Comparison of ENCODE assay signal across 18 cellular contexts in genomic region chr9:93963969-93964368, GRCh38. TPM values are rescaled to one million over a fixed set of nuclear protein-coding genes. Genes with fewer than 3 reads are reported as not detected.
A peak's percentile ranks its signal among the peaks of the same experiment; 100 is the strongest.
DNase-seq lines count a peak whose midpoint lies in the region; ATAC-seq and TF ChIP-seq lines count a peak whose summit lies in the region.
"Had no signal": no experiment of that assay in that cellular context is flagged by ENCODE, and none has a peak within 500 bp of the region (broad histone marks: within the 10 kb centered on the region; RNA-seq: fewer than 3 reads in every experiment).

No MANE protein-coding gene starts in this region.

- no peak overlapping the region for H3K27ac Mint-ChIP-seq in type B pancreatic cell
- H3K27ac Mint-ChIP-seq: CD4-positive, alpha-beta memory T cell had no signal

- H3K4me1 ChIP-seq in right atrium auricular region (peaks cover 0 to 27% of the 10 kb centered on the region in 2 donors), uterus (peaks cover 0 to 4% of the 10 kb centered on the region in 2 donors)
- H3K4me1 ChIP-seq: BE2C had no signal

- no peak for ATAC-seq in left cardiac atrium

- no peaks in the 10 kb centered on the region for H3K9me3 Mint-ChIP-seq in type B pancreatic cell
- H3K9me3 Mint-ChIP-seq: CD4-positive, alpha-beta memory T cell had no signal

- H3K27me3 ChIP-seq in right atrium auricular region: peaks cover 20 to 25% of the 10 kb centered on the region in 2 donors
- H3K27me3 ChIP-seq in uterus: peaks cover 21 to 31% of the 10 kb centered on the region in 2 donors

- TF ChIP-seq EP300 in Ishikawa (IDR thresholded peaks at IDR 0.05; ENCODE audit: borderline replicate concordance): no peak

- TF ChIP-seq RAD21 in Ishikawa (IDR thresholded peaks at IDR 0.05; ENCODE audit: low read depth): no peak

- no peaks in the 10 kb centered on the region for H3K36me3 Mint-ChIP-seq in type B pancreatic cell
- H3K36me3 Mint-ChIP-seq: CD4-positive, alpha-beta memory T cell had no signal

- intact Hi-C loops in left cardiac atrium (cut with DNase I): loop anchor here (1.0 to 5.0 kb wide), 3 partner anchors 137 to 282 kb away; no protein-coding TSS in a partner anchor
- intact Hi-C loops in uterus (cut with DNase I; ENCODE audit: low total_unique reads): loop anchor here (10.0 kb wide), 1 partner anchor 279 kb away; no protein-coding TSS in a partner anchor

- no peaks in the 10 kb centered on the region for H3K36me3 ChIP-seq in right atrium auricular region
- H3K36me3 ChIP-seq in uterus: no peaks in the 10 kb centered on the region
- H3K36me3 ChIP-seq: BE2C, Peyer's patch had no signal

- H3K9me3 ChIP-seq in right atrium auricular region (no peaks in the 10 kb centered on the region), uterus (no peaks in the 10 kb centered on the region)
- H3K9me3 ChIP-seq: BE2C, Peyer's patch had no signal

- H3K27me3 Mint-ChIP-seq in type B pancreatic cell: peaks cover 56% of the 10 kb centered on the region

- H3K27ac ChIP-seq in right atrium auricular region: no peak overlapping the region
- no peak overlapping the region for H3K27ac ChIP-seq in uterus
- H3K27ac ChIP-seq: Peyer's patch had no signal

- TF ChIP-seq POLR2A in uterus (IDR thresholded peaks at IDR 0.05): no peak

- H3K4me3 Mint-ChIP-seq in type B pancreatic cell: no peak overlapping the region
- H3K4me3 Mint-ChIP-seq: CD4-positive, alpha-beta memory T cell had no signal

- TF ChIP-seq CTCF in right atrium auricular region (IDR thresholded peaks at IDR 0.05) (no peak), type B pancreatic cell (conservative IDR thresholded peaks at IDR 0.05) (no peak), uterus (IDR thresholded peaks at IDR 0.05) (no peak)

- DNase-seq in right atrium auricular region (ENCODE audit: low spot score) (peak; percentile 44), left cardiac atrium (no peak), germinal center (ENCODE audit: low spot score) (peak; percentile 0), type B pancreatic cell (ENCODE audit: extremely low spot score, unreplicated experiment) (peak; percentile 54), HCEC 1CT (no peak), uterus (no peak)
- no peak for DNase-seq in activated CD4-positive, CD25-positive, alpha-beta regulatory T cell (lab: John Stamatoyannopoulos, UW)
- DNase-seq: BE2C; CD4-positive, alpha-beta memory T cell; DMS79 treated with DMSO at 0.1 percent for 48 hours; GOT3; NCI-H1048; NCI-H2029 treated with DMSO at 0.1 percent for 48 hours; NCI-H510A treated with DMSO at 0.1 percent for 48 hours; Peyer's patch; SHP77 had no signal

- H3K4me3 ChIP-seq in right atrium auricular region: no peak overlapping the region
- no peak overlapping the region for H3K4me3 ChIP-seq in uterus
- H3K4me3 ChIP-seq: Peyer's patch had no signal

- peaks cover 10% of the 10 kb centered on the region for H3K4me1 Mint-ChIP-seq in type B pancreatic cell (ENCODE audit: unreplicated experiment)

TF ChIP-seq in Ishikawa, 13 proteins besides CTCF, POLR2A, EP300 and RAD21:
- TF ChIP-seq TEAD4 (IDR thresholded peaks at IDR 0.05) (peak; percentile 15; the same call in 1 of the 2 replicates), TCF12 (IDR thresholded peaks at IDR 0.05; ENCODE audit: low read depth) (no peak)
TF ChIP-seq in Ishikawa: peak in this region for 1.

RNA-seq across cellular contexts. Expression of gene BARX1, which starts 8.8 kb away (rescaled TPM):
- total RNA-seq in right atrium auricular region (not detected), left cardiac atrium (not detected), type B pancreatic cell (ENCODE audit: low replicate concordance) (0.71 and 11.8 TPM in 2 replicates), uterus (under 1 TPM in 2 of 4 donors, not detected in 2; 0.28 to 0.67 TPM)
- total RNA-seq: CD4-positive, alpha-beta memory T cell; HT-29; Peyer's patch had no signal

Comparison
In these comparisons a context has a peak if more than half of its experiments do, and no peak if none do; other contexts are left out.
1. DNase-seq: peak in right atrium auricular region (single experiment), germinal center (single experiment) and type B pancreatic cell (single experiment); none in left cardiac atrium (single experiment), activated CD4-positive, CD25-positive, alpha-beta regulatory T cell (0 of 4), HCEC 1CT (single experiment) and uterus (0 of 2).